In the genomic region with DNA sequence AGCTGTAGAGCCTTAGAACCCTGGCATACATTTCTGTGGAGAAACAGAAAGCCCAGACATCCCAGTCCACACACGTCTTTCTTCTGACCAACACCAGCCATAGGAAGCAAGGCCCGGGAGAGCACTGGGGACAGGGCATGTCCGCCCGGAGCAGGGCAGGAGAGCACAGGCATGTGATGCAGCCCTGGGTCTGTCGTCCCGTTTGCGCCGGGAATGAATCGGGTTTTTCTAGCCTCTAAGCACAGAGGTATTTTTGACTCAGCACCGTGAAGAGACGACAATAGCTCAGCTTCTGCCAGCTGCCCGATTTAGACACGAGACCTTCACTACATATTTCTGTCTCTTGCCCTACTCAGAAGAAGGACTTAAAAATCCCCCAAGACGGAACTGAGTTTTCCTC, we compare ENCODE assay signal across 22 cellular contexts. TPM values are rescaled to one million over a fixed set of nuclear protein-coding genes. Genes with fewer than 3 reads are reported as not detected.
A peak's percentile ranks its signal among the peaks of the same experiment; 100 is the strongest.
DNase-seq lines count a peak whose midpoint lies in the region; ATAC-seq and TF ChIP-seq lines count a peak whose summit lies in the region.
"Had no signal": no experiment of that assay in that cellular context is flagged by ENCODE, and none has a peak within 500 bp of the region (broad histone marks: within the 10 kb centered on the region; RNA-seq: fewer than 3 reads in every experiment).

No MANE protein-coding gene starts in this region.

- no peak overlapping the region for H3K14ac ChIP-seq in trophoblast cell (ENCODE audit: low read length)

- H4K12ac ChIP-seq in trophoblast cell (ENCODE audit: low read depth, low read length) = no peak overlapping the region

- CTCF ChIA-PET in WTC11 (lab: Charles Lee) = interaction anchor here (1.0 kb wide), 1 partner anchor 16 kb away, joined by 4 read pairs; no protein-coding TSS in a partner anchor

- H3K18ac ChIP-seq in trophoblast cell (ENCODE audit: low read length) = no peak overlapping the region

- no peaks in the 10 kb centered on the region for H3K27me3 Mint-ChIP-seq in WTC11 (ENCODE audit: low read depth)

- ATAC-seq in WTC11 (peak; percentile 18; the same call in 1 of the 2 replicates), right cardiac atrium (peak; percentile 56), GM18502 (IDR thresholded peaks at IDR 0.05; ENCODE audit: poor library complexity, unreplicated experiment) (no peak), HG02610 (IDR thresholded peaks at IDR 0.05; ENCODE audit: unreplicated experiment) (no peak)
- ATAC-seq: CD8-positive, alpha-beta T cell; Panc1; SK-N-SH treated with all-trans-retinoic acid at 6 μM for 48 hours had no signal

- no peak overlapping the region for H3K4me2 ChIP-seq in trophoblast cell (ENCODE audit: low read length)
- H3K4me2 ChIP-seq: KMS-11 had no signal

- H3K23ac ChIP-seq in trophoblast cell (ENCODE audit: low read length) = no peak overlapping the region

- H3K36me3 Mint-ChIP-seq in WTC11 = peaks cover 2% of the 10 kb centered on the region; the same call in 1 of the 2 replicates
- H3K36me3 Mint-ChIP-seq: CD8-positive, alpha-beta T cell had no signal

- H3K27ac ChIP-seq in right cardiac atrium (ENCODE audit: low read length) (no peak overlapping the region), trophoblast cell (ENCODE audit: low read depth, low read length) (no peak overlapping the region)
- H3K27ac ChIP-seq: GM23248, KMS-11 had no signal

- H3K4me1 ChIP-seq in right cardiac atrium (ENCODE audit: control insufficient read depth, insufficient read depth, low read length) (peaks cover 2% of the 10 kb centered on the region), trophoblast cell (ENCODE audit: control insufficient read depth in 1 of 2, insufficient read depth in 2 of 2, low read length in 2 of 2) (no peaks in the 10 kb centered on the region)

- H3K4me3 ChIP-seq in GM12865 (ENCODE audit: low read depth, low read length) = no peak overlapping the region
- H3K4me3 ChIP-seq in right cardiac atrium (ENCODE audit: low read length) = no peak overlapping the region
- H3K4me3 ChIP-seq in trophoblast cell (ENCODE audit: low read depth, low read length) = no peak overlapping the region
- H3K4me3 ChIP-seq: GM23248 had no signal

- peak overlapping the region; percentile 22; the same call in 1 of the 2 replicates for H3K27ac Mint-ChIP-seq in WTC11
- H3K27ac Mint-ChIP-seq: CD8-positive, alpha-beta T cell had no signal

- no peak overlapping the region for H2BK5ac ChIP-seq in trophoblast cell (ENCODE audit: low read depth, low read length, poor library complexity)

- TF ChIP-seq CTCF in GM12865 (IDR thresholded peaks at IDR 0.05; ENCODE audit: insufficient read depth, low read depth, low read length, missing control alignments) (no peak), WTC11 (IDR thresholded peaks at IDR 0.05) (no peak)

- H2BK120ac ChIP-seq in trophoblast cell (ENCODE audit: insufficient read depth, low read length, poor library complexity) = no peak overlapping the region

- no peaks in the 10 kb centered on the region for H3K9me3 ChIP-seq in right cardiac atrium (ENCODE audit: control insufficient read depth, low read length)
- no peaks in the 10 kb centered on the region for H3K9me3 ChIP-seq in trophoblast cell (ENCODE audit: insufficient read depth, low read depth, low read length)

- no peak overlapping the region for H3K4me3 Mint-ChIP-seq in WTC11
- H3K4me3 Mint-ChIP-seq: CD8-positive, alpha-beta T cell had no signal

- H3K4ac ChIP-seq in trophoblast cell (ENCODE audit: low read depth, low read length) = no peak overlapping the region

- no peaks in the 10 kb centered on the region for H3K79me1 ChIP-seq in trophoblast cell (ENCODE audit: low read length)

- no peak overlapping the region for H2BK12ac ChIP-seq in trophoblast cell (ENCODE audit: low read length)

- no peaks in the 10 kb centered on the region for H3K36me3 ChIP-seq in trophoblast cell (ENCODE audit: control insufficient read depth in 1 of 2, insufficient read depth in 2 of 2, low read length in 2 of 2)

- intact Hi-C loops in right cardiac atrium (cut with DNase I) = no loop called here

- peaks cover 3% of the 10 kb centered on the region; the same call in 1 of the 2 replicates for H3K9me3 Mint-ChIP-seq in WTC11
- H3K9me3 Mint-ChIP-seq: CD8-positive, alpha-beta T cell had no signal

- H2AFZ ChIP-seq in trophoblast cell (ENCODE audit: insufficient read depth, low read length, poor library complexity) = no peak overlapping the region
- H2AFZ ChIP-seq: GM23248 had no signal

- no peak overlapping the region for H4K91ac ChIP-seq in trophoblast cell (ENCODE audit: low read depth, low read length)

- no peak overlapping the region for H3K9ac ChIP-seq in trophoblast cell (ENCODE audit: low read length)
- H3K9ac ChIP-seq: GM23248, KMS-11 had no signal

- 69% methylated on average over 14 of the region's 14 CpGs for WGBS in right cardiac atrium
- no CpG with 5 or more reads among the region's 14 CpGs for WGBS in trophoblast cell (ENCODE audit: extremely low coverage, insufficient coverage, insufficient read length)

- POLR2A ChIA-PET in WTC11 (lab: Charles Lee) = interaction anchor here (1.5 kb wide), 1 partner anchor 33 kb away, joined by 3 read pairs; no protein-coding TSS in a partner anchor

- H3K4me1 Mint-ChIP-seq in WTC11 = peaks cover 18% of the 10 kb centered on the region

- H4K8ac ChIP-seq in trophoblast cell (ENCODE audit: low read depth, low read length) = no peak overlapping the region

- no peaks in the 10 kb centered on the region for H3K79me2 ChIP-seq in trophoblast cell (ENCODE audit: control insufficient read depth, insufficient read depth, low read length, poor library complexity)

- H3K27me3 ChIP-seq in right cardiac atrium (ENCODE audit: control insufficient read depth, insufficient read depth) (no peaks in the 10 kb centered on the region), trophoblast cell (ENCODE audit: insufficient read depth, low read length) (no peaks in the 10 kb centered on the region)

- DNase-seq in GM12865 (ENCODE audit: low read depth) (peak; percentile 46), WTC11 (ENCODE audit: low spot score) (no peak), right cardiac atrium (no peak), trophoblast cell (peak; percentile 79 to 87), Kasumi-1 (lab: John Stamatoyannopoulos, UW) (no peak), C1 segment of cervical spinal cord (lab: John Stamatoyannopoulos, UW) (no peak)
- DNase-seq: AML-193; CD8-positive, alpha-beta T cell; DMS 273 treated with DMSO at 0.1 percent for 48 hours; GM23248; MM.1S; NCI-H1105; NCI-H187 treated with DMSO at 0.1 percent for 48 hours; NCI-H2171; NCI-H446 treated with DMSO at 0.1 percent for 48 hours; NCI-H748 treated with DMSO at 0.1 percent for 48 hours; SHP77 had no signal

- H2AK5ac ChIP-seq in trophoblast cell (ENCODE audit: low read length) = no peak overlapping the region

TF ChIP-seq in WTC11, 78 proteins besides CTCF, POLR2A, EP300 and RAD21:
- no peak for TF ChIP-seq CREB1 (CRISPR knock-in tag; IDR thresholded peaks at IDR 0.05)
- TF ChIP-seq KAT7 (CRISPR knock-in tag; IDR thresholded peaks at IDR 0.05; ENCODE audit: borderline replicate concordance) = no peak
- no peak for TF ChIP-seq ZNF317 (CRISPR knock-in tag; IDR thresholded peaks at IDR 0.05; ENCODE audit: borderline replicate concordance, low read depth)
- no peak for TF ChIP-seq MXD4 (CRISPR knock-in tag; IDR thresholded peaks at IDR 0.05; ENCODE audit: borderline replicate concordance)
- no peak for TF ChIP-seq USF2 (CRISPR knock-in tag; IDR thresholded peaks at IDR 0.05)
- no peak for TF ChIP-seq FOXP4 (CRISPR knock-in tag; IDR thresholded peaks at IDR 0.05)
- no peak for TF ChIP-seq GTF2I (CRISPR knock-in tag; conservative IDR thresholded peaks at IDR 0.05)
- no peak for TF ChIP-seq ZNF263 (CRISPR knock-in tag; IDR thresholded peaks at IDR 0.05; ENCODE audit: low read depth)

RNA-seq across cellular contexts. Expression of gene AMMECR1L, which starts 7.3 kb away (rescaled TPM):
- total RNA-seq in WTC11 (2021) (17.9 to 18.1 TPM (median 18.1 TPM) in 3 replicates), right cardiac atrium (10 to 100 TPM in 3 of 4 donors, 1 to 10 TPM in 1; 9.8 to 12.1 (median 10.7) TPM)
- 5.4 TPM for polyA plus RNA-seq in right cardiac atrium
- 19.5 and 19.6 TPM in 2 replicates for polyA plus RNA-seq in trophoblast cell (2013)

RNA-seq across cellular contexts. Expression of gene POLR2D, which starts 35.1 kb away (rescaled TPM):
- total RNA-seq in WTC11 (2021) (74.8 to 76.8 TPM (median 75.4 TPM) in 3 replicates), right cardiac atrium (10 to 100 TPM; 16.1 to 22.1 (median 20.9) TPM)
- polyA plus RNA-seq in right cardiac atrium = 10.7 TPM
- polyA plus RNA-seq in trophoblast cell (2013) = 18.1 and 18.4 TPM in 2 replicates

Comparison
In these comparisons a context has a peak if more than half of its experiments do, and no peak if none do; other contexts are left out.
1. DNase-seq: peak in GM12865 (single experiment) and trophoblast cell (2 of 2); none in WTC11 (single experiment), right cardiac atrium (0 of 3), Kasumi-1 (0 of 2) and C1 segment of cervical spinal cord (0 of 14).
2. ATAC-seq: peak in WTC11 (single experiment) and right cardiac atrium (2 of 2); none in GM18502 (single experiment) and HG02610 (single experiment).